In the genomic region with DNA sequence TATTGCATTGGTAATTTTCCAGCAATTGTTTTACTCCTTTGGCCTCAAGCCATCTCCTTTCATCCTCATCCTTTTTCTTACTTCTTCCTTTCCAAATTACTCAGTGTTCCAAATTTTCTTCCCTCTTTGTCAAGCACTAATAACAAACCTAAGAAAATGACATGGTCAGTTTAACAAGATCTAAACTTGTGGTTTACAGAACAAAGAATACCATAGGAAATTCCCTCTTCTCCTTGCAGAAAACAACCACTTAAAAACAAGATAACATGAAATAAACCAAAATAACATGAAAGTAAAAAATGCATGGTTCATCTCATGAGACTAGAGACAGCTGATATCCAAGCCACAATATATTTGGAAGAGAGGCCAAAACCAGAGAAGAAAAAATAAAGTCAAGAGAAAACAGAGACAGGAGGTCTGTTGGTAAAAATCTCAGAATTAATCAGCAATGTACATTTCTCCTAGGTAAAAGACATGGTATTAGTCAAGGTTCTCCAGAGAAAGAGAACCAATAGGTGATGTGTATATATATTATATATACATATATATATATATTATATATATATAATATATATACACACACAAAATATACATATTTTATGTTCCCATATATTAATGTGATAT, we compare ENCODE assay signal across 21 cellular contexts. TPM values are rescaled to one million over a fixed set of nuclear protein-coding genes. Genes with fewer than 3 reads are reported as not detected.
DNase-seq lines count a peak whose midpoint lies in the region; ATAC-seq and TF ChIP-seq lines count a peak whose summit lies in the region.
"Had no signal": no experiment of that assay in that cellular context is flagged by ENCODE, and none has a peak within 500 bp of the region (broad histone marks: within the 10 kb centered on the region; RNA-seq: fewer than 3 reads in every experiment).

No MANE protein-coding gene starts in this region.

- no peaks in the 10 kb centered on the region for H3K36me3 ChIP-seq in ovary
- H3K36me3 ChIP-seq: brain microvascular endothelial cell, gastroesophageal sphincter, right atrium auricular region, upper lobe of left lung had no signal

- intact Hi-C loops in ovary (cut with DNase I), result no loop called here

- H3K9me3 ChIP-seq in ovary, result no peaks in the 10 kb centered on the region
- H3K9me3 ChIP-seq: gastroesophageal sphincter, right atrium auricular region, upper lobe of left lung had no signal

- no peak overlapping the region for H3K27ac ChIP-seq in ovary
- H3K27ac ChIP-seq: brain microvascular endothelial cell, gastroesophageal sphincter, KMS-11, right atrium auricular region, upper lobe of left lung had no signal

- H3K4me3 ChIP-seq in GM12865 (ENCODE audit: low read depth, low read length) (no peak overlapping the region), fibroblast of the aortic adventitia (ENCODE audit: low read depth, low read length) (no peak overlapping the region), ovary (no peak overlapping the region)
- H3K4me3 ChIP-seq: gastroesophageal sphincter, GM23338, right atrium auricular region, upper lobe of left lung had no signal

- no peak for TF ChIP-seq EP300 in ovary (IDR thresholded peaks at IDR 0.05)

- no peaks in the 10 kb centered on the region for H3K4me1 ChIP-seq in ovary (ENCODE audit: insufficient read depth)
- H3K4me1 ChIP-seq: right atrium auricular region had no signal

- no peak for TF ChIP-seq POLR2A in ovary (IDR thresholded peaks at IDR 0.05)

- DNase-seq in GM12865 (ENCODE audit: low read depth) (peak; percentile 22), fibroblast of the aortic adventitia (ENCODE audit: low read depth) (peak; percentile 39), ovary (no peak), NCI-H1105 (lab: John Stamatoyannopoulos, UW) (no peak)
- no peak for DNase-seq in activated CD4-positive, alpha-beta T cell treated with anti-CD3 and anti-CD28 coated beads for 48 hours
- DNase-seq: activated CD4-positive, alpha-beta T cell treated with anti-CD3 and anti-CD28 coated beads, Interleukin-2, amount 50 U/mL, for 48 hours; activated T-cell treated with anti-CD3 and anti-CD28 coated beads, Interleukin-2, amount 50 U/mL, for 24 hours; brain microvascular endothelial cell; left cardiac atrium; NCI-H1092; NCI-H524 treated with DMSO at 0.1 percent for 48 hours; upper lobe of left lung had no signal

- H3K27me3 ChIP-seq in ovary, result no peaks in the 10 kb centered on the region
- H3K27me3 ChIP-seq: brain microvascular endothelial cell, gastroesophageal sphincter, right atrium auricular region, upper lobe of left lung had no signal

- ATAC-seq in GM21447 (IDR thresholded peaks at IDR 0.05; ENCODE audit: unreplicated experiment), result peak; percentile 46
- peak; percentile 53 for ATAC-seq in HG03378 (IDR thresholded peaks at IDR 0.05; ENCODE audit: unreplicated experiment)
- no peak for ATAC-seq in GM21737 (IDR thresholded peaks at IDR 0.05; ENCODE audit: unreplicated experiment)
- ATAC-seq: gastroesophageal sphincter, GM23338, left cardiac atrium, Right ventricle myocardium inferior had no signal

- no peak for TF ChIP-seq CTCF in GM12865 (IDR thresholded peaks at IDR 0.05; ENCODE audit: insufficient read depth, low read depth, low read length, missing control alignments)
- no peak for TF ChIP-seq CTCF in fibroblast of the aortic adventitia (IDR thresholded peaks at IDR 0.05; ENCODE audit: insufficient read depth, low read length)
- TF ChIP-seq CTCF in ovary (IDR thresholded peaks at IDR 0.05), result no peak

RNA-seq across cellular contexts. Expression of a gene that starts 51.0 kb away (rescaled TPM):
- total RNA-seq in fibroblast of the aortic adventitia (ENCODE audit: low replicate concordance), result 96.6 and 113 TPM in 2 replicates
- total RNA-seq in ovary, result 100 to 1,000 TPM; 108 to 158 (median 134) TPM
- 10 to 100 TPM; 43.0 to 57.1 TPM for polyA plus RNA-seq in ovary

RNA-seq across cellular contexts. Expression of a gene that starts 57.1 kb away (rescaled TPM):
- total RNA-seq in fibroblast of the aortic adventitia (ENCODE audit: low replicate concordance), result 0.45 and 5.5 TPM in 2 replicates
- total RNA-seq in ovary, result 1 to 10 TPM; 1.1 to 7.1 (median 2.7) TPM
- 1 to 10 TPM; 1.7 to 6.9 TPM for polyA plus RNA-seq in ovary
- total RNA-seq: activated naive CD4-positive, alpha-beta T cell treated with anti-CD3 and anti-CD28 coated beads, Interleukin-2, amount 50 U/mL, for 72 hours had no signal

Comparison
In these comparisons a context has a peak if more than half of its experiments do, and no peak if none do; other contexts are left out.
1. DNase-seq: peak in GM12865 (single experiment) and fibroblast of the aortic adventitia (single experiment); none in ovary (0 of 5), NCI-H1105 (single experiment) and activated CD4-positive, alpha-beta T cell treated with anti-CD3 and anti-CD28 coated beads for 48 hours (single experiment).